1 cellular context compared by ENCODE assay signal in genomic region chr15:39736646-39737550, GRCh38.
TF ChIP-seq lines count a peak whose summit lies in the region.

No MANE protein-coding gene starts in this region.

TF ChIP-seq in K562, 482 proteins besides CTCF, POLR2A, EP300 and RAD21:
- TF ChIP-seq ZNF696 (CRISPR knock-in tag; conservative IDR thresholded peaks at IDR 0.05) (no peak), THRA (IDR thresholded peaks at IDR 0.05) (no peak), ZBTB49 (CRISPR knock-in tag; IDR thresholded peaks at IDR 0.05; ENCODE audit: borderline replicate concordance) (no peak), E2F8 (IDR thresholded peaks at IDR 0.05; ENCODE audit: low read depth, partially characterized antibody) (no peak), KLF10 (CRISPR knock-in tag; IDR thresholded peaks at IDR 0.05) (no peak), ZBTB26 (CRISPR knock-in tag; IDR thresholded peaks at IDR 0.05) (no peak), HMG20B (CRISPR knock-in tag; IDR thresholded peaks at IDR 0.05) (no peak), ZNF75A (CRISPR knock-in tag; IDR thresholded peaks at IDR 0.05) (no peak), MNT (conservative IDR thresholded peaks at IDR 0.05) (no peak), TAF15 (IDR thresholded peaks at IDR 0.05; ENCODE audit: low read depth, low read length) (no peak), ZBTB8A (IDR thresholded peaks at IDR 0.05; ENCODE audit: partially characterized antibody) (no peak), MYBL2 (IDR thresholded peaks at IDR 0.05; ENCODE audit: low read depth) (no peak), MYBL2 (CRISPR knock-in tag; IDR thresholded peaks at IDR 0.05; ENCODE audit: borderline replicate concordance) (no peak), TBL1XR1 (IDR thresholded peaks at IDR 0.05; ENCODE audit: low read length in 2 of 2) (no peak), JUN (IDR thresholded peaks at IDR 0.05; ENCODE audit: borderline replicate concordance, low read depth, low read length) (no peak), JUN (CRISPR knock-in tag; IDR thresholded peaks at IDR 0.05; ENCODE audit: borderline replicate concordance) (no peak), ZFP1 (CRISPR knock-in tag; IDR thresholded peaks at IDR 0.05) (no peak), TEAD1 (CRISPR knock-in tag; IDR thresholded peaks at IDR 0.05) (no peak), SMC3 (conservative IDR thresholded peaks at IDR 0.05; ENCODE audit: insufficient read depth, low read depth, low read length) (no peak), ELF2 (CRISPR knock-in tag; IDR thresholded peaks at IDR 0.05) (no peak), GATAD2B (IDR thresholded peaks at IDR 0.05; ENCODE audit: borderline replicate concordance) (no peak), ZNF444 (CRISPR knock-in tag; IDR thresholded peaks at IDR 0.05) (no peak)
